In the genomic region with DNA sequence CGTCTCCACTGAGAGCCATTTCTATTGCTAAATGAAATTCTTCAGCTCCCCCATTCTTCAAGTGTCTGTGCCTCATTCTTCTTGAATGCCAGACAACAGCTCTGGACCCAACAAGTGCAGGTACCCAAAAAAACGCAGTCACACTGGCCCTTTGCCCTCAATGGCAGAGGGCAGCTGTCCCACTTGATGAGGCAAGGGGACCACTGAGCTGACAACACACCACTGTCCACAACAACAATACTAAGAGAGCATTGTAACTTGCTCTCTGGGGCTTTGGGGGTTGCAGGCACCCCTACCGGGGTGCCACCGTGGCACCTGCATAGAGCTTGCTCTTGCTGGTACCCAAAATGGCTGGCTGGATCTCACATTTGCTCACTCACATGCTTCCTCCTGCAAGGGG, we compare ENCODE assay signal across 22 cellular contexts.
"Had no signal": no experiment of that assay in that cellular context is flagged by ENCODE, and none has a peak within 500 bp of the region (broad histone marks: within the 10 kb centered on the region; RNA-seq: fewer than 3 reads in every experiment).

No MANE protein-coding gene starts in this region.

- H3K27ac Mint-ChIP-seq: mesothelial cell of epicardium had no signal

- H3K9me3 ChIP-seq: lower lobe of right lung, mucosa of descending colon had no signal

- ATAC-seq: foreskin keratinocyte, gastroesophageal sphincter, heart left ventricle, left cardiac atrium, left lung, left ventricle myocardium superior, mucosa of descending colon had no signal

- H3K4me1 ChIP-seq: esophagus muscularis mucosa, foreskin keratinocyte, gastroesophageal sphincter, heart left ventricle, left lung, lower lobe of right lung had no signal

- FAIRE-seq: colon, endothelial cell of umbilical vein, frontal cortex, islet of Langerhans, keratinocyte had no signal

- H3K4me3 Mint-ChIP-seq: mesothelial cell of epicardium had no signal

- H3K27me3 ChIP-seq: dorsolateral prefrontal cortex, esophagus muscularis mucosa, foreskin keratinocyte, gastroesophageal sphincter, heart left ventricle, left lung had no signal

- H3K4me3 ChIP-seq: coronary artery, dorsolateral prefrontal cortex, esophagus muscularis mucosa, gastroesophageal sphincter, heart left ventricle, left lung, lower lobe of right lung, mucosa of descending colon had no signal

- H3K27ac ChIP-seq: coronary artery, dorsolateral prefrontal cortex, esophagus muscularis mucosa, foreskin keratinocyte, gastroesophageal sphincter, heart left ventricle, left lung, lower lobe of right lung had no signal

- H3K36me3 ChIP-seq: esophagus muscularis mucosa, gastroesophageal sphincter, heart left ventricle, left lung, lower lobe of right lung had no signal

- DNase-seq: dermis blood vessel endothelial cell; dorsolateral prefrontal cortex; effector CD4-positive, alpha-beta T cell; effector memory CD4-positive, alpha-beta T cell; foreskin keratinocyte; heart left ventricle; hippocampal formation; left cardiac atrium; left ventricle myocardium superior; lower lobe of right lung; mesenchymal stem cell; mucosa of descending colon had no signal
